10 cellular contexts compared by ENCODE assay signal in the genomic region with DNA sequence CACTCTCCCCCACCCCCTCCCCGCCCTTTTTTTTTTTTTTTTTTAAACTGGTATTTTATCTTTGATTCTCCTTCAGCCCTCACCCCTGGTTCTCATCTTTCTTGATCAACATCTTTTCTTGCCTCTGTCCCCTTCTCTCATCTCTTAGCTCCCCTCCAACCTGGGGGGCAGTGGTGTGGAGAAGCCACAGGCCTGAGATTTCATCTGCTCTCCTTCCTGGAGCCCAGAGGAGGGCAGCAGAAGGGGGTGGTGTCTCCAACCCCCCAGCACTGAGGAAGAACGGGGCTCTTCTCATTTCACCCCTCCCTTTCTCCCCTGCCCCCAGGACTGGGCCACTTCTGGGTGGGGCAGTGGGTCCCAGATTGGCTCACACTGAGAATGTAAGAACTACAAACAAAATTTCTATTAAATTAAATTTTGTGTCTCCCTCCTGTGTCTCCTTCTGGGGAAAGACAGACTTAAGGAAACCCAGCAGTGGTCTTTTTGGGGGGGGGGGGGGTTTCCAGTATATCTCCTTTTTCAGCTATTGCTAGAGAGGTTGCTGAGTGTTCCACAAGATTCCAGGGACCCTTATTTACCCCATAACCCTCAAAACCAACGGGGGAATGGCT. TPM values are rescaled to one million over a fixed set of nuclear protein-coding genes. Genes with fewer than 3 reads are reported as not detected.
DNase-seq lines count a peak whose midpoint lies in the region; ATAC-seq and TF ChIP-seq lines count a peak whose summit lies in the region.
"Had no signal": no experiment of that assay in that cellular context is flagged by ENCODE, and none has a peak within 500 bp of the region (broad histone marks: within the 10 kb centered on the region; RNA-seq: fewer than 3 reads in every experiment).

No MANE protein-coding gene starts in this region.

- intact Hi-C loops in ascending aorta (cut with DNase I): no loop called here

- H3K27me3 ChIP-seq in BLaER1 treated with 17β-estradiol and CSF1 and Interleukin-3, amounts not matched to agents 10 nM and 100 nM: no peaks in the 10 kb centered on the region
- no peaks in the 10 kb centered on the region for H3K27me3 ChIP-seq in ascending aorta
- H3K27me3 ChIP-seq in brain microvascular endothelial cell (replicated peaks): no peaks in the 10 kb centered on the region

- H3K9me3 Mint-ChIP-seq in natural killer cell treated with Interleukin-12 subunit alpha and Interleukin-12 subunit beta and Interleukin-15 and Interleukin-18, amount 100 ng/mL, for 72 hours: no peaks in the 10 kb centered on the region

- H3K36me3 ChIP-seq in BLaER1 treated with 17β-estradiol and CSF1 and Interleukin-3, amounts not matched to agents 10 nM and 100 nM: peaks cover 79 to 87% (median 84%) of the 10 kb centered on the region in 11 experiments
- H3K36me3 ChIP-seq in HEK293 (ENCODE audit: control insufficient read depth in 2 of 2, insufficient read depth in 1 of 2, low read length in 2 of 2): peaks cover 41 to 79% of the 10 kb centered on the region in 2 experiments
- peaks cover 61 to 70% of the 10 kb centered on the region in 2 donors for H3K36me3 ChIP-seq in ascending aorta
- peaks cover 58% of the 10 kb centered on the region for H3K36me3 ChIP-seq in brain microvascular endothelial cell (replicated peaks)

- H3K27ac Mint-ChIP-seq in natural killer cell treated with Interleukin-12 subunit alpha and Interleukin-12 subunit beta and Interleukin-15 and Interleukin-18, amount 100 ng/mL, for 72 hours: peak overlapping the region; percentile 91 to 95

- peaks cover 50 to 87% (median 73%) of the 10 kb centered on the region in 11 experiments for H4K20me1 ChIP-seq in BLaER1 treated with 17β-estradiol and CSF1 and Interleukin-3, amounts not matched to agents 10 nM and 100 nM

- H3K4me3 ChIP-seq in BLaER1 treated with 17β-estradiol and CSF1 and Interleukin-3, amounts not matched to agents 10 nM and 100 nM: peak overlapping the region in 2 of 10 experiments; percentile 46 to 100; a peak in 5 of 20 replicates
- H3K4me3 ChIP-seq in HEK293 (ENCODE audit: low read depth, low read length): no peak overlapping the region
- H3K4me3 ChIP-seq in ascending aorta: no peak overlapping the region
- no peak overlapping the region for H3K4me3 ChIP-seq in brain microvascular endothelial cell (ENCODE audit: low read depth, low read length)

- no peak for ATAC-seq in natural killer cell treated with Interleukin-12 subunit alpha and Interleukin-12 subunit beta and Interleukin-15 and Interleukin-18, amount 100 ng/mL, for 72 hours
- no peak for ATAC-seq in HG02973 (IDR thresholded peaks at IDR 0.05; ENCODE audit: unreplicated experiment)

- peaks cover 52 to 56% of the 10 kb centered on the region in 2 donors for H3K4me1 Mint-ChIP-seq in natural killer cell treated with Interleukin-12 subunit alpha and Interleukin-12 subunit beta and Interleukin-15 and Interleukin-18, amount 100 ng/mL, for 72 hours (ENCODE audit: low read depth in 2 of 2)

- CTCF ChIA-PET in HEK293 (lab: Yijun Ruan, JAX): interaction anchor here (0.7 to 0.9 kb wide), 2 partner anchors 12 to 225 kb away, joined by 3 read pairs; no protein-coding TSS in a partner anchor

- peak overlapping the region; percentile 93 for H3K4me3 Mint-ChIP-seq in natural killer cell treated with Interleukin-12 subunit alpha and Interleukin-12 subunit beta and Interleukin-15 and Interleukin-18, amount 100 ng/mL, for 72 hours

- no peak for TF ChIP-seq CTCF in HEK293 (tag by site-specific recombination; IDR thresholded peaks at IDR 0.05)
- no peak for TF ChIP-seq CTCF in ascending aorta (IDR thresholded peaks at IDR 0.05)
- no peak for TF ChIP-seq CTCF in brain microvascular endothelial cell (IDR thresholded peaks at IDR 0.05; ENCODE audit: low read depth, low read length, missing control alignments)

- POLR2A ChIA-PET in HEK293 (lab: Yijun Ruan, JAX): interaction anchor here (1.0 to 1.8 kb wide), 2 partner anchors 11 kb away, joined by 6 to 7 read pairs; a partner anchor contains a TSS

- no peaks in the 10 kb centered on the region for H3K27me3 Mint-ChIP-seq in natural killer cell treated with Interleukin-12 subunit alpha and Interleukin-12 subunit beta and Interleukin-15 and Interleukin-18, amount 100 ng/mL, for 72 hours

- peaks cover 70 to 85% (median 81%) of the 10 kb centered on the region in 10 experiments for H3K4me1 ChIP-seq in BLaER1 treated with 17β-estradiol and CSF1 and Interleukin-3, amounts not matched to agents 10 nM and 100 nM
- peaks cover 5% of the 10 kb centered on the region for H3K4me1 ChIP-seq in HEK293 (ENCODE audit: control insufficient read depth, insufficient read depth, low read length)
- H3K4me1 ChIP-seq in ascending aorta: peaks cover 22 to 42% of the 10 kb centered on the region in 2 donors

- H3K4me2 ChIP-seq in BLaER1 treated with 17β-estradiol and CSF1 and Interleukin-3, amounts not matched to agents 10 nM and 100 nM: peak overlapping the region; percentile 16 to 99 (median 49); a peak in 18 of 22 replicates

- H3K36me3 Mint-ChIP-seq in natural killer cell treated with Interleukin-12 subunit alpha and Interleukin-12 subunit beta and Interleukin-15 and Interleukin-18, amount 100 ng/mL, for 72 hours: peaks cover 41% of the 10 kb centered on the region

- peak overlapping the region in 10 of 11 experiments; percentile 26 to 99 (median 65); a peak in 15 of 22 replicates for H3K9ac ChIP-seq in BLaER1 treated with 17β-estradiol and CSF1 and Interleukin-3, amounts not matched to agents 10 nM and 100 nM

- DNase-seq in ascending aorta (ENCODE audit: low spot score in 2 of 2) (no peak), NCI-H187 treated with DMSO at 0.1 percent for 48 hours (lab: John Stamatoyannopoulos, UW) (no peak), brain microvascular endothelial cell (no peak), NCI-H2171 treated with DMSO at 0.1 percent for 48 hours (lab: John Stamatoyannopoulos, UW) (no peak)
- no peak for DNase-seq in natural killer cell treated with Interleukin-12 subunit alpha and Interleukin-12 subunit beta and Interleukin-15 and Interleukin-18, amount 100 ng/mL, for 72 hours (ENCODE audit: low spot score)
- DNase-seq: H9, NCI-H1105 had no signal

- H3K9me3 ChIP-seq in BLaER1 treated with 17β-estradiol and CSF1 and Interleukin-3, amounts not matched to agents 10 nM and 100 nM (replicated peaks in 1 of 11): no peaks in the 10 kb centered on the region
- H3K9me3 ChIP-seq in HEK293 (ENCODE audit: control insufficient read depth, insufficient read depth, low read depth, low read length): no peaks in the 10 kb centered on the region
- no peaks in the 10 kb centered on the region for H3K9me3 ChIP-seq in ascending aorta

- in situ Hi-C loops in brain microvascular endothelial cell (cut with HindIII; ENCODE audit: low pct_ligation_motif_present, low sequenced_read_pairs): no loop called here

- H3K27ac ChIP-seq in BLaER1 treated with 17β-estradiol and CSF1 and Interleukin-3, amounts not matched to agents 10 nM and 100 nM: peak overlapping the region in 7 of 11 experiments; percentile 19 to 96 (median 84); a peak in 11 of 22 replicates
- peak overlapping the region; percentile 50; the same call in 1 of the 2 replicates for H3K27ac ChIP-seq in HEK293 (ENCODE audit: extremely low read depth, low read depth, low read length)
- peak overlapping the region; percentile 96 to 99 for H3K27ac ChIP-seq in ascending aorta
- H3K27ac ChIP-seq in brain microvascular endothelial cell: no peak overlapping the region

TF ChIP-seq in HEK293, 187 proteins besides CTCF, POLR2A, EP300 and RAD21 (continues in another document):
- peak; percentile 65 for TF ChIP-seq ZNF341 (tag by site-specific recombination; IDR thresholded peaks at IDR 0.05; ENCODE audit: low read depth)
- TF ChIP-seq ZBTB17 (tag by site-specific recombination; IDR thresholded peaks at IDR 0.05): no peak
- TF ChIP-seq GLIS1 (tag by site-specific recombination; IDR thresholded peaks at IDR 0.05): peak; percentile 73
- TF ChIP-seq, protein P1, sequence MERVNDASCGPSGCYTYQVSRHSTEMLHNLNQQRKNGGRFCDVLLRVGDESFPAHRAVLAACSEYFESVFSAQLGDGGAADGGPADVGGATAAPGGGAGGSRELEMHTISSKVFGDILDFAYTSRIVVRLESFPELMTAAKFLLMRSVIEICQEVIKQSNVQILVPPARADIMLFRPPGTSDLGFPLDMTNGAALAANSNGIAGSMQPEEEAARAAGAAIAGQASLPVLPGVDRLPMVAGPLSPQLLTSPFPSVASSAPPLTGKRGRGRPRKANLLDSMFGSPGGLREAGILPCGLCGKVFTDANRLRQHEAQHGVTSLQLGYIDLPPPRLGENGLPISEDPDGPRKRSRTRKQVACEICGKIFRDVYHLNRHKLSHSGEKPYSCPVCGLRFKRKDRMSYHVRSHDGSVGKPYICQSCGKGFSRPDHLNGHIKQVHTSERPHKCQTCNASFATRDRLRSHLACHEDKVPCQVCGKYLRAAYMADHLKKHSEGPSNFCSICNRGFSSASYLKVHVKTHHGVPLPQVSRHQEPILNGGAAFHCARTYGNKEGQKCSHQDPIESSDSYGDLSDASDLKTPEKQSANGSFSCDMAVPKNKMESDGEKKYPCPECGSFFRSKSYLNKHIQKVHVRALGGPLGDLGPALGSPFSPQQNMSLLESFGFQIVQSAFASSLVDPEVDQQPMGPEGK (tag by site-specific recombination; IDR thresholded peaks at IDR 0.05): 0 out of 2 replicates have a peak, but pooled peaks have one; percentile 21
- no peak for TF ChIP-seq ZNF266 (tag by site-specific recombination; IDR thresholded peaks at IDR 0.05; ENCODE audit: low read depth)
- no peak for TF ChIP-seq ZXDB (tag by site-specific recombination; IDR thresholded peaks at IDR 0.05)

RNA-seq across cellular contexts. Expression of a gene that starts 1.5 kb away (rescaled TPM):
- 146 TPM for total RNA-seq in ascending aorta
- total RNA-seq in natural killer cell treated with Interleukin-12 subunit alpha and Interleukin-12 subunit beta and Interleukin-15 and Interleukin-18, amount 100 ng/mL, for 72 hours: 100 to 1,000 TPM; 112 to 148 TPM

RNA-seq across cellular contexts. Expression of a gene that starts 5.8 kb away (rescaled TPM):
- 297 TPM for total RNA-seq in ascending aorta
- total RNA-seq in natural killer cell treated with Interleukin-12 subunit alpha and Interleukin-12 subunit beta and Interleukin-15 and Interleukin-18, amount 100 ng/mL, for 72 hours: 1,000 to 10,000 TPM; 1,328 to 1,513 TPM

RNA-seq across cellular contexts. Expression of a gene that starts 10.7 kb away (rescaled TPM):
- 21.3 TPM for total RNA-seq in ascending aorta
- 100 to 1,000 TPM; 130 to 196 TPM for total RNA-seq in natural killer cell treated with Interleukin-12 subunit alpha and Interleukin-12 subunit beta and Interleukin-15 and Interleukin-18, amount 100 ng/mL, for 72 hours

RNA-seq across cellular contexts. Expression of a gene that starts 12.9 kb away (rescaled TPM):
- total RNA-seq in ascending aorta: 42.7 TPM
- 10 to 100 TPM; 15.9 to 32.3 TPM for total RNA-seq in natural killer cell treated with Interleukin-12 subunit alpha and Interleukin-12 subunit beta and Interleukin-15 and Interleukin-18, amount 100 ng/mL, for 72 hours

RNA-seq across cellular contexts. Expression of a gene that starts 25.1 kb away (rescaled TPM):
- total RNA-seq in ascending aorta: not detected
- total RNA-seq in natural killer cell treated with Interleukin-12 subunit alpha and Interleukin-12 subunit beta and Interleukin-15 and Interleukin-18, amount 100 ng/mL, for 72 hours: 1 to 10 TPM in 1 of 2 donors, under 1 TPM in 1; 0.78 to 1.1 TPM
